17 cellular contexts compared by ENCODE assay signal in genomic region chr5:74161171-74161570, GRCh38.
"Had no signal": no experiment of that assay in that cellular context is flagged by ENCODE, and none has a peak within 500 bp of the region (broad histone marks: within the 10 kb centered on the region; RNA-seq: fewer than 3 reads in every experiment).

No MANE protein-coding gene starts in this region.

- H3K4me1 ChIP-seq: lower lobe of right lung, prostate gland, sigmoid colon, testis, tibial artery had no signal

- H3K36me3 ChIP-seq: lower lobe of right lung, prostate gland, right atrium auricular region, sigmoid colon, spleen, tibial artery had no signal

- H3K4me3 ChIP-seq: lower lobe of right lung, prostate gland, right atrium auricular region, sigmoid colon, skin epidermis, spleen, testis, tibial artery had no signal

- H3K27me3 ChIP-seq: right atrium auricular region, sigmoid colon, spleen, testis, tibial artery had no signal

- H3K9me3 ChIP-seq: lower lobe of right lung, prostate gland, right atrium auricular region, sigmoid colon, spleen, testis, tibial artery had no signal

- DNase-seq: cortex of kidney; head of caudate nucleus; left ventricle myocardium superior; lower lobe of right lung; naive thymus-derived CD8-positive, alpha-beta T cell; nephron progenitor cell; nucleus accumbens; sigmoid colon; spleen; stimulated activated CD4-positive, alpha-beta T cell treated with anti-CD3 and anti-CD28 coated beads, Interleukin-4, amount 100 ng/mL, for 4 hours; stimulated activated naive CD8-positive, alpha-beta T cell treated with anti-CD3 and anti-CD28 coated beads, Interleukin-15, Interleukin-2, amounts not matched to agents 100 U/mL and 50 U/mL, for 24 hours; substantia nigra; testis; tibial artery had no signal

- H3K27ac ChIP-seq: lower lobe of right lung, prostate gland, right atrium auricular region, sigmoid colon, skin epidermis, spleen, testis, tibial artery had no signal
